In the genomic region with DNA sequence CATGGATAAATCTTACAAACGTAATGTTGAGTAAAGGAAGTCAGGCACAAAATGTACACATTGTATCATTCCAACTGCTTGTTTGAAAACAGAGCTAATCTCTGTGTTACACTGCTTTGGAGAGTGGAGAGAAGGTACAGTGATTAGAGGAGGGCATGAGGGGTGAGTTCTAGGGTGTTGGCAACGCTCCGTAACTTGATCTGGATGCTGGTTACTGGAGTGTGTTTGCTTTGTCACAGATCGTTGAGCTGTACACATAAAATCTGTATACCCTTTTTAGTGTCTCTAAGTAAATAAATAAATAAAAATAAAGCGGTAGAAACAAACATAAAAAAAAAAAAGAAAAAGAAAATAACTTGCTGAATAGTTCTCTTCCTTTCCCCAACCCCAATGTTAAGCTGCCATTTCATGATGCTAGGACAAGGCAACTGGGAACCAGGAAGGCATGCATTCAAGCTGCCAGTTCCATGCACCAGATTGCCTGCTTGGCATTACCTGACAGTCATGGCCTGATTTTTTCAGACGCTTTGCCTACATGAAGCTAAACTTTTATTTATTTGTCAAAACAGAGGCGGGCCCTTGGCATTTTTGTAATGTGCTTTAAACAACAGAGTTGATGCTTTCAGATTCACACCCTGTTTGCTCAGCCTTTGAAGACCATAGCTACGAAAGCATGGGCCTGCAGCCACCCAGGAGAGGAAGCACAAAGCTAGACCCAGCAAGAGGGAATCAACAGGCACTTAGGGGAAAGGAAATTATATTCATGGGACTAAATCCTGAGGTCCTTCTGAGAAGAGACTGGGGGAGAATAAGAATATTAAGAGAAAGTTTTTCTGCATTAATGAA, we compare ENCODE assay signal across 16 cellular contexts. TPM values are rescaled to one million over a fixed set of nuclear protein-coding genes. Genes with fewer than 3 reads are reported as not detected.
DNase-seq lines count a peak whose midpoint lies in the region; ATAC-seq and TF ChIP-seq lines count a peak whose summit lies in the region.
"Had no signal": no experiment of that assay in that cellular context is flagged by ENCODE, and none has a peak within 500 bp of the region (broad histone marks: within the 10 kb centered on the region; RNA-seq: fewer than 3 reads in every experiment).

No MANE protein-coding gene starts in this region.

- H3K4me1 ChIP-seq in HUES48 (ENCODE audit: control insufficient read depth, insufficient read depth, low read length), result peaks cover 23% of the 10 kb centered on the region
- H3K4me1 ChIP-seq in upper lobe of left lung, result no peaks in the 10 kb centered on the region
- H3K4me1 ChIP-seq: ascending aorta had no signal

- H3K9me3 ChIP-seq in HUES48 (ENCODE audit: control insufficient read depth, insufficient read depth, low read length) (no peaks in the 10 kb centered on the region), upper lobe of left lung (peaks cover 0 to 10% (median 5%) of the 10 kb centered on the region in 4 donors)
- H3K9me3 ChIP-seq: ascending aorta had no signal

- TF ChIP-seq POLR2A in upper lobe of left lung (IDR thresholded peaks at IDR 0.05), result no peak

- H3K4me1 Mint-ChIP-seq in mesothelial cell of epicardium, result peaks cover 2% of the 10 kb centered on the region
- H3K4me1 Mint-ChIP-seq: CD4-positive, alpha-beta memory T cell; naive thymus-derived CD4-positive, alpha-beta T cell had no signal

- H3K27me3 ChIP-seq in HUES48 (ENCODE audit: control insufficient read depth, insufficient read depth, low read length) (no peaks in the 10 kb centered on the region), upper lobe of left lung (no peaks in the 10 kb centered on the region)
- H3K27me3 ChIP-seq: ascending aorta had no signal

- peaks cover 30% of the 10 kb centered on the region for H3K36me3 Mint-ChIP-seq in mesothelial cell of epicardium
- H3K36me3 Mint-ChIP-seq: CD4-positive, alpha-beta memory T cell had no signal

- no peak for ATAC-seq in HG03095 (IDR thresholded peaks at IDR 0.05; ENCODE audit: unreplicated experiment)
- ATAC-seq in upper lobe of left lung (ENCODE audit: low FRiP score in 2 of 2), result no peak
- ATAC-seq: naive thymus-derived CD4-positive, alpha-beta T cell had no signal

- 77 to 81% methylated on average over 8 of the region's 8 CpGs for WGBS in upper lobe of left lung, 2 donors

- TF ChIP-seq EP300 in upper lobe of left lung (IDR thresholded peaks at IDR 0.05), result no peak

- no peaks in the 10 kb centered on the region for H3K27me3 Mint-ChIP-seq in mesothelial cell of epicardium (ENCODE audit: low read depth)

- H3K4me3 ChIP-seq in HUES48 (ENCODE audit: low read depth, low read length), result no peak overlapping the region
- H3K4me3 ChIP-seq in upper lobe of left lung, result no peak overlapping the region
- H3K4me3 ChIP-seq: ascending aorta, GM23248 had no signal

- H3K27ac ChIP-seq in HUES48 (ENCODE audit: low read depth, low read length), result peak overlapping the region; percentile 9
- no peak overlapping the region for H3K27ac ChIP-seq in upper lobe of left lung
- H3K27ac ChIP-seq: ascending aorta, GM23248, KMS-11 had no signal

- peaks cover 8% of the 10 kb centered on the region for H3K9me3 Mint-ChIP-seq in mesothelial cell of epicardium
- H3K9me3 Mint-ChIP-seq: CD4-positive, alpha-beta memory T cell had no signal

- H3K9ac ChIP-seq in HUES48 (ENCODE audit: low read depth, low read length), result no peak overlapping the region
- H3K9ac ChIP-seq: GM23248, KMS-11 had no signal

- H3K4me3 Mint-ChIP-seq in mesothelial cell of epicardium, result no peak overlapping the region
- H3K4me3 Mint-ChIP-seq: CD4-positive, alpha-beta memory T cell; naive thymus-derived CD4-positive, alpha-beta T cell had no signal

- TF ChIP-seq CTCF in mesothelial cell of epicardium (IDR thresholded peaks at IDR 0.05; ENCODE audit: unreplicated experiment), result no peak
- TF ChIP-seq CTCF in upper lobe of left lung (IDR thresholded peaks at IDR 0.05), result no peak

- DNase-seq in DMS153 treated with DMSO at 0.1 percent for 48 hours (lab: John Stamatoyannopoulos, UW; ENCODE audit: unreplicated experiment) (peak; percentile 68), NCI-H748 (lab: John Stamatoyannopoulos, UW; ENCODE audit: unreplicated experiment) (peak; percentile 89), mesothelial cell of epicardium (ENCODE audit: low spot score in 2 of 2, unreplicated experiment in 2 of 2) (no peak), upper lobe of left lung (no peak), SK-N-DZ (ENCODE audit: low spot score) (no peak)
- DNase-seq: activated CD4-positive, alpha-beta T cell treated with anti-CD3 and anti-CD28 coated beads, Interleukin-2, amount 50 U/mL, for 4 hours; CD4-positive, alpha-beta memory T cell; GM23248; hypothalamus; naive thymus-derived CD4-positive, alpha-beta T cell; NCI-H446; RPMI8226 had no signal

- H3K27ac Mint-ChIP-seq in mesothelial cell of epicardium, result peak overlapping the region; percentile 48
- H3K27ac Mint-ChIP-seq: CD4-positive, alpha-beta memory T cell; naive thymus-derived CD4-positive, alpha-beta T cell had no signal

- H3K36me3 ChIP-seq in HUES48 (ENCODE audit: control insufficient read depth, insufficient read depth, low read length), result peaks cover 32% of the 10 kb centered on the region
- H3K36me3 ChIP-seq in upper lobe of left lung, result peaks cover 0 to 11% (median 0%) of the 10 kb centered on the region in 4 donors
- H3K36me3 ChIP-seq: ascending aorta had no signal

RNA-seq across cellular contexts. Expression of a gene that starts 21.2 kb away (rescaled TPM):
- total RNA-seq in mesothelial cell of epicardium, result 23.8 to 25.0 TPM (median 24.2 TPM) in 3 replicates
- total RNA-seq in upper lobe of left lung, result 10 to 100 TPM; 11.7 to 56.1 (median 20.6) TPM
- polyA plus RNA-seq in SK-N-DZ (2014; cell fraction: cytosol; rRNA removed), result 13.1 and 17.8 TPM in 2 replicates
- 4.2 and 6.2 TPM in 2 replicates for polyA plus RNA-seq in SK-N-DZ (2014; cell fraction: nucleus; rRNA removed)
- polyA plus RNA-seq: CD4-positive, alpha-beta memory T cell; naive thymus-derived CD4-positive, alpha-beta T cell had no signal

Comparison
In these comparisons a context has a peak if more than half of its experiments do, and no peak if none do; other contexts are left out.
1. DNase-seq: peak in DMS153 treated with DMSO at 0.1 percent for 48 hours (single experiment) and NCI-H748 (single experiment); none in mesothelial cell of epicardium (0 of 2), upper lobe of left lung (0 of 2) and SK-N-DZ (single experiment).